ENCODE assay signal across 8 cellular contexts in genomic region chr2:191571163-191571769, GRCh38.
A peak's percentile ranks its signal among the peaks of the same experiment; 100 is the strongest.
DNase-seq lines count a peak whose midpoint lies in the region; ATAC-seq and TF ChIP-seq lines count a peak whose summit lies in the region.

No MANE protein-coding gene starts in this region.

- ATAC-seq in HG02885 (IDR thresholded peaks at IDR 0.05; ENCODE audit: poor library complexity, unreplicated experiment) (peak; percentile 66), HG03280 (IDR thresholded peaks at IDR 0.05; ENCODE audit: unreplicated experiment) (no peak)

- peak overlapping the region; percentile 89 for H3K27ac Mint-ChIP-seq in activated naive CD4-positive, alpha-beta T cell treated with anti-CD3 and anti-CD28 coated beads for 36 hours
- H3K27ac Mint-ChIP-seq in nephron = peak overlapping the region in 2 of 3 experiments; percentile 20 to 44

- peak overlapping the region; percentile 13 for H3K4me3 ChIP-seq in epithelial cell of proximal tubule (ENCODE audit: low read depth, low read length)

- H3K4me3 Mint-ChIP-seq in activated naive CD4-positive, alpha-beta T cell treated with anti-CD3 and anti-CD28 coated beads for 36 hours = peak overlapping the region; percentile 38
- peak overlapping the region; percentile 50 to 66 (median 60) for H3K4me3 Mint-ChIP-seq in nephron

- CTCF ChIA-PET in activated naive CD4-positive, alpha-beta T cell treated with anti-CD3 and anti-CD28 coated beads for 36 hours (lab: Charles Lee) = interaction anchor here (0.5 to 2.2 kb wide), 15 partner anchors 9 to 591 kb away, joined by 3 to 12 read pairs (median 4); no protein-coding TSS in a partner anchor

- intact Hi-C loops in activated naive CD4-positive, alpha-beta T cell treated with anti-CD3 and anti-CD28 coated beads for 36 hours (cut with micrococcal nuclease) = loop anchor here (1.0 to 5.0 kb wide), 9 partner anchors 46 to 591 kb away; partner anchors contain the start of gene NABP1

- peaks cover 54% of the 10 kb centered on the region for H3K4me1 Mint-ChIP-seq in activated naive CD4-positive, alpha-beta T cell treated with anti-CD3 and anti-CD28 coated beads for 36 hours (ENCODE audit: low read depth)
- H3K4me1 Mint-ChIP-seq in nephron = peaks cover 5% of the 10 kb centered on the region

- peak; percentile 63 for DNase-seq in activated naive CD4-positive, alpha-beta T cell treated with anti-CD3 and anti-CD28 coated beads for 36 hours
- DNase-seq in activated naive CD4-positive, alpha-beta T cell (lab: John Stamatoyannopoulos, UW) = no peak
- peak; percentile 73 for DNase-seq in SKM-1 (lab: John Stamatoyannopoulos, UW; ENCODE audit: unreplicated experiment)
- DNase-seq in epithelial cell of proximal tubule (ENCODE audit: low read depth) = peak; percentile 52
- DNase-seq in NCI-H128 (lab: John Stamatoyannopoulos, UW; ENCODE audit: unreplicated experiment) = no peak

- H3K9me3 Mint-ChIP-seq in activated naive CD4-positive, alpha-beta T cell treated with anti-CD3 and anti-CD28 coated beads for 36 hours = no peaks in the 10 kb centered on the region
- no peaks in the 10 kb centered on the region for H3K9me3 Mint-ChIP-seq in nephron

- no peaks in the 10 kb centered on the region for H3K36me3 Mint-ChIP-seq in activated naive CD4-positive, alpha-beta T cell treated with anti-CD3 and anti-CD28 coated beads for 36 hours (ENCODE audit: low read depth)
- no peaks in the 10 kb centered on the region for H3K36me3 Mint-ChIP-seq in nephron (ENCODE audit: low read depth)

- H3K27me3 Mint-ChIP-seq in activated naive CD4-positive, alpha-beta T cell treated with anti-CD3 and anti-CD28 coated beads for 36 hours (ENCODE audit: low read depth) = peaks cover 2% of the 10 kb centered on the region
- peaks cover 11% of the 10 kb centered on the region for H3K27me3 Mint-ChIP-seq in nephron (ENCODE audit: low read depth)

- TF ChIP-seq CTCF in epithelial cell of proximal tubule (conservative IDR thresholded peaks at IDR 0.05; ENCODE audit: low read depth, low read length) = peak; percentile 66
- TF ChIP-seq CTCF in nephron (IDR thresholded peaks at IDR 0.05; ENCODE audit: unreplicated experiment in 3 of 3) = peak; percentile 4 to 24 (median 18)

Comparison
In these comparisons a context has a peak if more than half of its experiments do, and no peak if none do; other contexts are left out.
1. DNase-seq: peak in activated naive CD4-positive, alpha-beta T cell treated with anti-CD3 and anti-CD28 coated beads for 36 hours (single experiment), SKM-1 (single experiment) and epithelial cell of proximal tubule (single experiment); none in activated naive CD4-positive, alpha-beta T cell (0 of 4) and NCI-H128 (single experiment).